1 cellular context compared by ENCODE assay signal in genomic region chr2:161436411-161436810, GRCh38.
A peak's percentile ranks its signal among the peaks of the same experiment; 100 is the strongest.
TF ChIP-seq lines count a peak whose summit lies in the region.

No MANE protein-coding gene starts in this region.

TF ChIP-seq in IMR-90, 13 proteins besides CTCF, POLR2A, EP300 and RAD21:
- no peak for TF ChIP-seq ELK1 (IDR thresholded peaks at IDR 0.05; ENCODE audit: borderline replicate concordance, low read depth, low read length)
- 0 out of 2 replicates have a peak, but pooled peaks have one; percentile 28 for TF ChIP-seq CEBPB (IDR thresholded peaks at IDR 0.05; ENCODE audit: low read depth, low read length)
